26 cellular contexts compared by ENCODE assay signal in the genomic region with DNA sequence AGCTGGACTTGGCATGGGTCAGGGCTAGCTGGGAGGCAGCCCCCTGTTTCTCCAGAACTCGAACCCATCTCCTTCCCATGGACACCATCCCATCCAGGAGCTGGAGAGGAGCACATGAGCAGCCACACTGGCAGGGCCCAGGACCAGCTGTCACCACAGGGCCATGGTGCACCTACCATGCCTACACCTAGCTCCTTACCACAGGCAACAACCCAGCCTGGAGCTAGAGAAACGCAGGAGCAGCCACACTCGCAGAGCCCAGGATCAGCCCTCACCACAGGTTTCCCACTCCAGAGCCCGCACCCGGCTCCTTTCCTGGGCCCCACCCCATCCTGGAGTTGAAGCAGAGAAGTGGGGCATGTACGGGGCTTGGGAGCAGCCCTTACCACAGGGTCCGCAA. TPM values are rescaled to one million over a fixed set of nuclear protein-coding genes. Genes with fewer than 3 reads are reported as not detected.
"Had no signal": no experiment of that assay in that cellular context is flagged by ENCODE, and none has a peak within 500 bp of the region (broad histone marks: within the 10 kb centered on the region; RNA-seq: fewer than 3 reads in every experiment).

No MANE protein-coding gene starts in this region.

- H3K27ac Mint-ChIP-seq: activated CD4-positive, alpha-beta memory T cell treated with anti-CD3 and anti-CD28 coated beads, Interleukin-2, amount 10 ng/mL, durations not matched to agents 7 days and 5 days; activated CD4-positive, alpha-beta T cell treated with anti-CD3 and anti-CD28 coated beads, Interleukin-2, amount 10 ng/mL, durations not matched to agents 7 days and 5 days; activated naive CD4-positive, alpha-beta T cell treated with anti-CD3 and anti-CD28 coated beads, Interleukin-2, amount 50 U/mL, for 72 hours; activated T-helper 17 cell treated with anti-CD3 and anti-CD28 coated beads, Interleukin-2, amount 50 U/mL, for 72 hours; dendritic cell treated with granulocyte-macrophage colony-stimulating factor and Interleukin-4, amounts not matched to agents 40 ng/mL and 50 ng/mL, for 4 days; endodermal cell; stimulated activated naive B cell treated with anti-CD40 and anti-IgM and Interleukin-4, amounts not matched to agents 10 μg/mL and 1 μg/mL and 100 μg/mL, for 72 hours; T-helper 17 cell; WTC11 had no signal

- H3K4me3 ChIP-seq: breast epithelium, right atrium auricular region, smooth muscle cell, stomach, tibial artery had no signal

- H3K27ac ChIP-seq: breast epithelium, foreskin keratinocyte, parathyroid adenoma, right atrium auricular region, stomach, tibial artery had no signal

- H3K27me3 Mint-ChIP-seq: activated CD4-positive, alpha-beta memory T cell treated with anti-CD3 and anti-CD28 coated beads, Interleukin-2, amount 10 ng/mL, durations not matched to agents 7 days and 5 days; activated CD4-positive, alpha-beta T cell treated with anti-CD3 and anti-CD28 coated beads, Interleukin-2, amount 10 ng/mL, durations not matched to agents 7 days and 5 days; activated T-helper 17 cell treated with anti-CD3 and anti-CD28 coated beads, Interleukin-2, amount 50 U/mL, for 72 hours; dendritic cell treated with granulocyte-macrophage colony-stimulating factor and Interleukin-4, amounts not matched to agents 40 ng/mL and 50 ng/mL, for 4 days; naive thymus-derived CD4-positive, alpha-beta T cell; stimulated activated naive B cell treated with anti-CD40 and anti-IgM and Interleukin-4, amounts not matched to agents 10 μg/mL and 1 μg/mL and 100 μg/mL, for 72 hours had no signal

- ATAC-seq: activated naive CD4-positive, alpha-beta T cell treated with anti-CD3 and anti-CD28 coated beads, Interleukin-2, amount 50 U/mL, for 72 hours; activated T-cell treated with anti-CD3 and anti-CD28 coated beads, Interleukin-2, amount 50 U/mL, for 4 hours; activated T-helper 17 cell treated with anti-CD3 and anti-CD28 coated beads, Interleukin-2, amount 50 U/mL, for 72 hours; esophagus mucosa; foreskin keratinocyte; left colon; naive thymus-derived CD4-positive, alpha-beta T cell; stimulated activated naive B cell treated with anti-CD40 and anti-IgM and Interleukin-4, amounts not matched to agents 10 μg/mL and 1 μg/mL and 100 μg/mL, for 72 hours; T-helper 17 cell; WTC11 had no signal

- H3K27me3 ChIP-seq: breast epithelium, foreskin keratinocyte, right atrium auricular region, stomach, tibial artery had no signal

- H3K4me1 Mint-ChIP-seq: activated CD4-positive, alpha-beta memory T cell treated with anti-CD3 and anti-CD28 coated beads, Interleukin-2, amount 10 ng/mL, durations not matched to agents 7 days and 5 days; activated CD4-positive, alpha-beta T cell treated with anti-CD3 and anti-CD28 coated beads, Interleukin-2, amount 10 ng/mL, durations not matched to agents 7 days and 5 days; activated T-helper 17 cell treated with anti-CD3 and anti-CD28 coated beads, Interleukin-2, amount 50 U/mL, for 72 hours; endodermal cell; WTC11 had no signal

- H3K4me3 Mint-ChIP-seq: activated CD4-positive, alpha-beta memory T cell treated with anti-CD3 and anti-CD28 coated beads, Interleukin-2, amount 10 ng/mL, durations not matched to agents 7 days and 5 days; activated CD4-positive, alpha-beta T cell treated with anti-CD3 and anti-CD28 coated beads, Interleukin-2, amount 10 ng/mL, durations not matched to agents 7 days and 5 days; activated T-cell treated with anti-CD3 and anti-CD28 coated beads, Interleukin-2, amount 50 U/mL, for 4 hours; activated T-helper 17 cell treated with anti-CD3 and anti-CD28 coated beads, Interleukin-2, amount 50 U/mL, for 72 hours; dendritic cell treated with granulocyte-macrophage colony-stimulating factor and Interleukin-4, amounts not matched to agents 40 ng/mL and 50 ng/mL, for 4 days; endodermal cell; naive thymus-derived CD4-positive, alpha-beta T cell; stimulated activated naive B cell treated with anti-CD40 and anti-IgM and Interleukin-4, amounts not matched to agents 10 μg/mL and 1 μg/mL and 100 μg/mL, for 72 hours; T-helper 17 cell; WTC11 had no signal

- H3K9me3 ChIP-seq: breast epithelium, right atrium auricular region, stomach, tibial artery had no signal

- H3K36me3 ChIP-seq: breast epithelium, right atrium auricular region, stomach, tibial artery had no signal

- DNase-seq: activated CD4-positive, alpha-beta memory T cell treated with anti-CD3 and anti-CD28 coated beads, Interleukin-2, amount 10 ng/mL, durations not matched to agents 7 days and 5 days; activated CD4-positive, alpha-beta T cell treated with anti-CD3 and anti-CD28 coated beads for 1 hour; activated CD4-positive, alpha-beta T cell treated with anti-CD3 and anti-CD28 coated beads, Interleukin-2, amount 10 ng/mL, durations not matched to agents 7 days and 5 days; activated T-cell treated with anti-CD3 and anti-CD28 coated beads, Interleukin-2, amount 50 U/mL, for 4 hours; central memory CD4-positive, alpha-beta T cell; foreskin keratinocyte; left colon; midbrain; naive thymus-derived CD4-positive, alpha-beta T cell; stimulated activated CD4-positive, alpha-beta T cell treated with anti-CD3 and anti-CD28 coated beads, Interleukin-1b, Interleukin-23, amount 100 ng/mL, for 48 hours; stimulated activated naive B cell treated with anti-CD40 and anti-IgM and Interleukin-4, amounts not matched to agents 10 μg/mL and 1 μg/mL and 100 μg/mL, for 72 hours; stomach; T-helper 17 cell; T1000; tibial artery had no signal

- H3K9me3 Mint-ChIP-seq: activated CD4-positive, alpha-beta memory T cell treated with anti-CD3 and anti-CD28 coated beads, Interleukin-2, amount 10 ng/mL, durations not matched to agents 7 days and 5 days; activated CD4-positive, alpha-beta T cell treated with anti-CD3 and anti-CD28 coated beads, Interleukin-2, amount 10 ng/mL, durations not matched to agents 7 days and 5 days; activated naive CD4-positive, alpha-beta T cell treated with anti-CD3 and anti-CD28 coated beads, Interleukin-2, amount 50 U/mL, for 72 hours; activated T-cell treated with anti-CD3 and anti-CD28 coated beads, Interleukin-2, amount 50 U/mL, for 4 hours; activated T-helper 17 cell treated with anti-CD3 and anti-CD28 coated beads, Interleukin-2, amount 50 U/mL, for 72 hours; dendritic cell treated with granulocyte-macrophage colony-stimulating factor and Interleukin-4, amounts not matched to agents 40 ng/mL and 50 ng/mL, for 4 days; endodermal cell; naive thymus-derived CD4-positive, alpha-beta T cell; stimulated activated naive B cell treated with anti-CD40 and anti-IgM and Interleukin-4, amounts not matched to agents 10 μg/mL and 1 μg/mL and 100 μg/mL, for 72 hours had no signal

- H3K4me1 ChIP-seq: breast epithelium, foreskin keratinocyte, parathyroid adenoma, right atrium auricular region, stomach, tibial artery had no signal

- H3K36me3 Mint-ChIP-seq: activated naive CD4-positive, alpha-beta T cell treated with anti-CD3 and anti-CD28 coated beads, Interleukin-2, amount 50 U/mL, for 72 hours; naive thymus-derived CD4-positive, alpha-beta T cell; stimulated activated naive B cell treated with anti-CD40 and anti-IgM and Interleukin-4, amounts not matched to agents 10 μg/mL and 1 μg/mL and 100 μg/mL, for 72 hours had no signal

RNA-seq across cellular contexts. Expression of gene GAB4, which starts 50.2 kb away (rescaled TPM):
- total RNA-seq: activated CD4-positive, alpha-beta memory T cell treated with anti-CD3 and anti-CD28 coated beads, Interleukin-2, amount 10 ng/mL, durations not matched to agents 7 days and 5 days; activated CD4-positive, alpha-beta T cell treated with anti-CD3 and anti-CD28 coated beads, Interleukin-2, amount 10 ng/mL, durations not matched to agents 7 days and 5 days; activated naive CD4-positive, alpha-beta T cell treated with anti-CD3 and anti-CD28 coated beads, Interleukin-2, amount 50 U/mL, for 72 hours; activated T-cell treated with anti-CD3 and anti-CD28 coated beads, Interleukin-2, amount 50 U/mL, for 4 hours; activated T-helper 17 cell treated with anti-CD3 and anti-CD28 coated beads, Interleukin-2, amount 50 U/mL, for 72 hours; breast epithelium; esophagus mucosa; foreskin keratinocyte; left colon; pulmonary artery endothelial cell; right atrium auricular region; smooth muscle cell; stomach; T-helper 17 cell had no signal
